In the genomic region with DNA sequence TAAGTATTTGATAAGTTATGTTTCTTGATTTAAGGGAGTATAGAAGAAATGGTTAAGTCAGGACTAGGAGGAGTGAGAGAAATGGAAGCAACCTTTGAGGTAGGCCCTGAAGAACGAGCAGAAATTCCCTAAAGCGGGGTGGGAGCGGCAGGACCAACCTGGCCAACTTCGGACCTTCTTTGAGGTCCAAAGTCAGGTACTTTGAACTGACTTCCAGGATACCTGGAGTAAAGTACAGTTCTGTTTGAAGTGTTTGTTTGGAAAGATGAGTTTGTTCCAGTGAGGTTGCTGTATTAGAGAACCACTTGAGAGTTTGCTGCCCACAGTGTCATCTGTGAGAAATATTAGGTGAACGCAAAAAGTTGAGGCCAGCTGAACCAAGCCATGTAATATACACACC, we compare ENCODE assay signal across 1 cellular context.
TF ChIP-seq lines count a peak whose summit lies in the region.

No MANE protein-coding gene starts in this region.

TF ChIP-seq in GM23338, 12 proteins besides CTCF, POLR2A, EP300 and RAD21 (continued from another document):
- TF ChIP-seq, protein P1, sequence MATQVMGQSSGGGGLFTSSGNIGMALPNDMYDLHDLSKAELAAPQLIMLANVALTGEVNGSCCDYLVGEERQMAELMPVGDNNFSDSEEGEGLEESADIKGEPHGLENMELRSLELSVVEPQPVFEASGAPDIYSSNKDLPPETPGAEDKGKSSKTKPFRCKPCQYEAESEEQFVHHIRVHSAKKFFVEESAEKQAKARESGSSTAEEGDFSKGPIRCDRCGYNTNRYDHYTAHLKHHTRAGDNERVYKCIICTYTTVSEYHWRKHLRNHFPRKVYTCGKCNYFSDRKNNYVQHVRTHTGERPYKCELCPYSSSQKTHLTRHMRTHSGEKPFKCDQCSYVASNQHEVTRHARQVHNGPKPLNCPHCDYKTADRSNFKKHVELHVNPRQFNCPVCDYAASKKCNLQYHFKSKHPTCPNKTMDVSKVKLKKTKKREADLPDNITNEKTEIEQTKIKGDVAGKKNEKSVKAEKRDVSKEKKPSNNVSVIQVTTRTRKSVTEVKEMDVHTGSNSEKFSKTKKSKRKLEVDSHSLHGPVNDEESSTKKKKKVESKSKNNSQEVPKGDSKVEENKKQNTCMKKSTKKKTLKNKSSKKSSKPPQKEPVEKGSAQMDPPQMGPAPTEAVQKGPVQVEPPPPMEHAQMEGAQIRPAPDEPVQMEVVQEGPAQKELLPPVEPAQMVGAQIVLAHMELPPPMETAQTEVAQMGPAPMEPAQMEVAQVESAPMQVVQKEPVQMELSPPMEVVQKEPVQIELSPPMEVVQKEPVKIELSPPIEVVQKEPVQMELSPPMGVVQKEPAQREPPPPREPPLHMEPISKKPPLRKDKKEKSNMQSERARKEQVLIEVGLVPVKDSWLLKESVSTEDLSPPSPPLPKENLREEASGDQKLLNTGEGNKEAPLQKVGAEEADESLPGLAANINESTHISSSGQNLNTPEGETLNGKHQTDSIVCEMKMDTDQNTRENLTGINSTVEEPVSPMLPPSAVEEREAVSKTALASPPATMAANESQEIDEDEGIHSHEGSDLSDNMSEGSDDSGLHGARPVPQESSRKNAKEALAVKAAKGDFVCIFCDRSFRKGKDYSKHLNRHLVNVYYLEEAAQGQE (IDR thresholded peaks at IDR 0.05; ENCODE audit: unreplicated experiment): no peak
- TF ChIP-seq JUNB (IDR thresholded peaks at IDR 0.05; ENCODE audit: unreplicated experiment): no peak
- no peak for TF ChIP-seq EZH2 (IDR thresholded peaks at IDR 0.05; ENCODE audit: low read depth, unreplicated experiment)
- no peak for TF ChIP-seq CREB1 (CRISPR knock-in tag; IDR thresholded peaks at IDR 0.05; ENCODE audit: low read depth)
- no peak for TF ChIP-seq ZNF331 (CRISPR knock-in tag; IDR thresholded peaks at IDR 0.05; ENCODE audit: low read depth)
- no peak for TF ChIP-seq EZH2phosphoT487 (IDR thresholded peaks at IDR 0.05; ENCODE audit: unreplicated experiment)
- TF ChIP-seq POLR2AphosphoS5 (IDR thresholded peaks at IDR 0.05; ENCODE audit: low read depth): no peak
- TF ChIP-seq, protein P2, sequence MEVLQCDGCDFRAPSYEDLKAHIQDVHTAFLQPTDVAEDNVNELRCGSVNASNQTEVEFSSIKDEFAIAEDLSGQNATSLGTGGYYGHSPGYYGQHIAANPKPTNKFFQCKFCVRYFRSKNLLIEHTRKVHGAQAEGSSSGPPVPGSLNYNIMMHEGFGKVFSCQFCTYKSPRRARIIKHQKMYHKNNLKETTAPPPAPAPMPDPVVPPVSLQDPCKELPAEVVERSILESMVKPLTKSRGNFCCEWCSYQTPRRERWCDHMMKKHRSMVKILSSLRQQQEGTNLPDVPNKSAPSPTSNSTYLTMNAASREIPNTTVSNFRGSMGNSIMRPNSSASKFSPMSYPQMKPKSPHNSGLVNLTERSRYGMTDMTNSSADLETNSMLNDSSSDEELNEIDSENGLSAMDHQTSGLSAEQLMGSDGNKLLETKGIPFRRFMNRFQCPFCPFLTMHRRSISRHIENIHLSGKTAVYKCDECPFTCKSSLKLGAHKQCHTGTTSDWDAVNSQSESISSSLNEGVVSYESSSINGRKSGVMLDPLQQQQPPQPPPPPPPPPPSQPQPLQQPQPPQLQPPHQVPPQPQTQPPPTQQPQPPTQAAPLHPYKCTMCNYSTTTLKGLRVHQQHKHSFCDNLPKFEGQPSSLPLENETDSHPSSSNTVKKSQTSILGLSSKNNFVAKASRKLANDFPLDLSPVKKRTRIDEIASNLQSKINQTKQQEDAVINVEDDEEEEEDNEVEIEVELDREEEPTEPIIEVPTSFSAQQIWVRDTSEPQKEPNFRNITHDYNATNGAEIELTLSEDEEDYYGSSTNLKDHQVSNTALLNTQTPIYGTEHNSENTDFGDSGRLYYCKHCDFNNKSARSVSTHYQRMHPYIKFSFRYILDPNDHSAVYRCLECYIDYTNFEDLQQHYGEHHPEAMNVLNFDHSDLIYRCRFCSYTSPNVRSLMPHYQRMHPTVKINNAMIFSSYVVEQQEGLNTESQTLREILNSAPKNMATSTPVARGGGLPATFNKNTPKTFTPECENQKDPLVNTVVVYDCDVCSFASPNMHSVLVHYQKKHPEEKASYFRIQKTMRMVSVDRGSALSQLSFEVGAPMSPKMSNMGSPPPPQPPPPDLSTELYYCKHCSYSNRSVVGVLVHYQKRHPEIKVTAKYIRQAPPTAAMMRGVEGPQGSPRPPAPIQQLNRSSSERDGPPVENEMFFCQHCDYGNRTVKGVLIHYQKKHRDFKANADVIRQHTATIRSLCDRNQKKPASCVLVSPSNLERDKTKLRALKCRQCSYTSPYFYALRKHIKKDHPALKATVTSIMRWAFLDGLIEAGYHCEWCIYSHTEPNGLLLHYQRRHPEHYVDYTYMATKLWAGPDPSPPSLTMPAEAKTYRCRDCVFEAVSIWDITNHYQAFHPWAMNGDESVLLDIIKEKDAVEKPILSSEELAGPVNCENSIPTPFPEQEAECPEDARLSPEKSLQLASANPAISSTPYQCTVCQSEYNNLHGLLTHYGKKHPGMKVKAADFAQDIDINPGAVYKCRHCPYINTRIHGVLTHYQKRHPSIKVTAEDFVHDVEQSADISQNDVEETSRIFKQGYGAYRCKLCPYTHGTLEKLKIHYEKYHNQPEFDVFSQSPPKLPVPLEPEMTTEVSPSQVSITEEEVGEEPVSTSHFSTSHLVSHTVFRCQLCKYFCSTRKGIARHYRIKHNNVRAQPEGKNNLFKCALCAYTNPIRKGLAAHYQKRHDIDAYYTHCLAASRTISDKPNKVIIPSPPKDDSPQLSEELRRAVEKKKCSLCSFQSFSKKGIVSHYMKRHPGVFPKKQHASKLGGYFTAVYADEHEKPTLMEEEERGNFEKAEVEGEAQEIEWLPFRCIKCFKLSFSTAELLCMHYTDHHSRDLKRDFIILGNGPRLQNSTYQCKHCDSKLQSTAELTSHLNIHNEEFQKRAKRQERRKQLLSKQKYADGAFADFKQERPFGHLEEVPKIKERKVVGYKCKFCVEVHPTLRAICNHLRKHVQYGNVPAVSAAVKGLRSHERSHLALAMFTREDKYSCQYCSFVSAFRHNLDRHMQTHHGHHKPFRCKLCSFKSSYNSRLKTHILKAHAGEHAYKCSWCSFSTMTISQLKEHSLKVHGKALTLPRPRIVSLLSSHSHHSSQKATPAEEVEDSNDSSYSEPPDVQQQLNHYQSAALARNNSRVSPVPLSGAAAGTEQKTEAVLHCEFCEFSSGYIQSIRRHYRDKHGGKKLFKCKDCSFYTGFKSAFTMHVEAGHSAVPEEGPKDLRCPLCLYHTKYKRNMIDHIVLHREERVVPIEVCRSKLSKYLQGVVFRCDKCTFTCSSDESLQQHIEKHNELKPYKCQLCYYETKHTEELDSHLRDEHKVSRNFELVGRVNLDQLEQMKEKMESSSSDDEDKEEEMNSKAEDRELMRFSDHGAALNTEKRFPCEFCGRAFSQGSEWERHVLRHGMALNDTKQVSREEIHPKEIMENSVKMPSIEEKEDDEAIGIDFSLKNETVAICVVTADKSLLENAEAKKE (CRISPR knock-in tag; IDR thresholded peaks at IDR 0.05): no peak
- no peak for TF ChIP-seq STAT1 (IDR thresholded peaks at IDR 0.05; ENCODE audit: unreplicated experiment)
TF ChIP-seq in GM23338: peak in this region for 0.
